Comparison of ENCODE assay signal across 11 cellular contexts in the genomic region with DNA sequence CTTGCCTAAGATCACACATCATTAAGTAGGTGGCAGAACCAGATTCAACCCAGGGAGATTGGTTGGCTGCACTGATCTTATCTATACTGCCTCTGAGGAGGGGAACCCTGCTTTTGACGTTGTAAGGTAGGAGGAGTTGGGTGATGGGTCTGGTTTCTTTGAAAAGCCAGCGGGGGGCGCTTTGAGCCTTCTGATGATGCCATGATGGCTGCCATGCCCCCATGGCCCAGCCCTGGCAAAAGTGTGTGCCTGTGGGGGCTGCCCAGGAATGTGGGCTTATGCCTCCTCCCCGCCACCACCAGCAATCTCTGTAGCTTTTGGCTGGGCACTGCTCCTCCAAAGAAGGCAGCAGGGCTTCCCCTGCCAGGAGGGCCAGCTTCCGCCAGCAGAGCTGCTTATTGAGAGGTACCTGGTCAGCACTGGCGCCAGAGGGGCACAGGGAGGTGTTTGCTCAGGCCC.
DNase-seq lines count a peak whose midpoint lies in the region; ATAC-seq and TF ChIP-seq lines count a peak whose summit lies in the region.
"Had no signal": no experiment of that assay in that cellular context is flagged by ENCODE, and none has a peak within 500 bp of the region (broad histone marks: within the 10 kb centered on the region; RNA-seq: fewer than 3 reads in every experiment).

No MANE protein-coding gene starts in this region.

- H3K4me1 Mint-ChIP-seq in activated T-cell treated with anti-CD3 and anti-CD28 coated beads, Interleukin-2, amount 50 U/mL, for 4 hours (ENCODE audit: low read depth), result peaks cover 64% of the 10 kb centered on the region

- H3K4me3 ChIP-seq in Karpas-422 (ENCODE audit: low read length) (no peak overlapping the region), esophagus muscularis mucosa (no peak overlapping the region)

- intact Hi-C loops in esophagus muscularis mucosa (cut with DNase I), result no loop called here

- no peaks in the 10 kb centered on the region for H3K36me3 Mint-ChIP-seq in activated T-cell treated with anti-CD3 and anti-CD28 coated beads, Interleukin-2, amount 50 U/mL, for 4 hours (ENCODE audit: insufficient read depth)

- H3K4me1 ChIP-seq in Karpas-422 (ENCODE audit: low read length), result no peaks in the 10 kb centered on the region
- peaks cover 0 to 9% (median 3%) of the 10 kb centered on the region in 4 donors for H3K4me1 ChIP-seq in esophagus muscularis mucosa

- H3K27ac ChIP-seq in Karpas-422 (ENCODE audit: low read length) (no peak overlapping the region), esophagus muscularis mucosa (replicated peaks in 1 of 4) (no peak overlapping the region)
- H3K27ac ChIP-seq: RWPE1 had no signal

- H4K20me1 ChIP-seq in Karpas-422 (ENCODE audit: insufficient read depth, low read depth, low read length), result no peaks in the 10 kb centered on the region

- no peaks in the 10 kb centered on the region for H3K27me3 ChIP-seq in Karpas-422 (ENCODE audit: low read length)
- no peaks in the 10 kb centered on the region for H3K27me3 ChIP-seq in esophagus muscularis mucosa

- H3K9me3 ChIP-seq in Karpas-422 (ENCODE audit: low read length), result no peaks in the 10 kb centered on the region
- H3K9me3 ChIP-seq in esophagus muscularis mucosa, result no peaks in the 10 kb centered on the region

- TF ChIP-seq EP300 in esophagus muscularis mucosa (IDR thresholded peaks at IDR 0.05), result no peak

- no peak for DNase-seq in activated T-cell treated with anti-CD3 and anti-CD28 coated beads, Interleukin-2, amount 50 U/mL, for 4 hours
- DNase-seq in activated T-cell treated with anti-CD3 and anti-CD28 coated beads, Interleukin-2, amount 50 U/mL, for 1 hour, result no peak
- DNase-seq in Karpas-422, result peak; percentile 76
- DNase-seq in amniotic epithelial cell (ENCODE audit: low read depth), result peak; percentile 7
- DNase-seq in stimulated activated CD8-positive, alpha-beta memory T cell treated with anti-CD3 and anti-CD28 coated beads, Interleukin-4, amount 100 ng/mL, for 48 hours, result peak; percentile 61
- no peak for DNase-seq in NCI-H446 treated with DMSO at 0.1 percent for 48 hours (lab: John Stamatoyannopoulos, UW)
- DNase-seq in esophagus muscularis mucosa (ENCODE audit: extremely low spot score), result no peak
- DNase-seq: DMS79 treated with DMSO at 0.1 percent for 48 hours, small intestine had no signal

- no peaks in the 10 kb centered on the region for H3K9me3 Mint-ChIP-seq in activated T-cell treated with anti-CD3 and anti-CD28 coated beads, Interleukin-2, amount 50 U/mL, for 4 hours

- TF ChIP-seq POLR2A in esophagus muscularis mucosa (IDR thresholded peaks at IDR 0.05; ENCODE audit: low read depth), result no peak

- peak; percentile 29 to 62 for ATAC-seq in activated T-cell treated with anti-CD3 and anti-CD28 coated beads, Interleukin-2, amount 50 U/mL, for 4 hours
- ATAC-seq in GM18867 (IDR thresholded peaks at IDR 0.05; ENCODE audit: unreplicated experiment), result no peak

- WGBS in esophagus muscularis mucosa, result 82% methylated on average over 5 of the region's 6 CpGs

- H3K4me2 ChIP-seq in Karpas-422 (ENCODE audit: low read depth, low read length, poor library complexity, severe bottlenecking), result no peak overlapping the region

- no peak for TF ChIP-seq CTCF in esophagus muscularis mucosa (IDR thresholded peaks at IDR 0.05)

- H2AFZ ChIP-seq in Karpas-422 (ENCODE audit: low read length), result no peak overlapping the region

- H3K36me3 ChIP-seq in Karpas-422 (ENCODE audit: insufficient read depth, low read length) (no peaks in the 10 kb centered on the region), esophagus muscularis mucosa (no peaks in the 10 kb centered on the region)

- H3K9me2 ChIP-seq in Karpas-422 (replicated peaks; ENCODE audit: insufficient read depth, low read length), result no peaks in the 10 kb centered on the region

- no peak overlapping the region for H3K4me3 Mint-ChIP-seq in activated T-cell treated with anti-CD3 and anti-CD28 coated beads, Interleukin-2, amount 50 U/mL, for 4 hours

- no peaks in the 10 kb centered on the region for H3K79me2 ChIP-seq in Karpas-422 (ENCODE audit: low read length)

- H3K27me3 Mint-ChIP-seq in activated T-cell treated with anti-CD3 and anti-CD28 coated beads, Interleukin-2, amount 50 U/mL, for 4 hours (ENCODE audit: low read depth), result no peaks in the 10 kb centered on the region

- H3K9ac ChIP-seq in Karpas-422 (ENCODE audit: low read length), result no peak overlapping the region

Comparison
In these comparisons a context has a peak if more than half of its experiments do, and no peak if none do; other contexts are left out.
1. DNase-seq: peak in Karpas-422 (single experiment), amniotic epithelial cell (single experiment) and stimulated activated CD8-positive, alpha-beta memory T cell treated with anti-CD3 and anti-CD28 coated beads, Interleukin-4, amount 100 ng/mL, for 48 hours (single experiment); none in activated T-cell treated with anti-CD3 and anti-CD28 coated beads, Interleukin-2, amount 50 U/mL, for 4 hours (single experiment), activated T-cell treated with anti-CD3 and anti-CD28 coated beads, Interleukin-2, amount 50 U/mL, for 1 hour (single experiment), NCI-H446 treated with DMSO at 0.1 percent for 48 hours (single experiment) and esophagus muscularis mucosa (single experiment).